ENCODE assay signal across 1 cellular context in the genomic region with DNA sequence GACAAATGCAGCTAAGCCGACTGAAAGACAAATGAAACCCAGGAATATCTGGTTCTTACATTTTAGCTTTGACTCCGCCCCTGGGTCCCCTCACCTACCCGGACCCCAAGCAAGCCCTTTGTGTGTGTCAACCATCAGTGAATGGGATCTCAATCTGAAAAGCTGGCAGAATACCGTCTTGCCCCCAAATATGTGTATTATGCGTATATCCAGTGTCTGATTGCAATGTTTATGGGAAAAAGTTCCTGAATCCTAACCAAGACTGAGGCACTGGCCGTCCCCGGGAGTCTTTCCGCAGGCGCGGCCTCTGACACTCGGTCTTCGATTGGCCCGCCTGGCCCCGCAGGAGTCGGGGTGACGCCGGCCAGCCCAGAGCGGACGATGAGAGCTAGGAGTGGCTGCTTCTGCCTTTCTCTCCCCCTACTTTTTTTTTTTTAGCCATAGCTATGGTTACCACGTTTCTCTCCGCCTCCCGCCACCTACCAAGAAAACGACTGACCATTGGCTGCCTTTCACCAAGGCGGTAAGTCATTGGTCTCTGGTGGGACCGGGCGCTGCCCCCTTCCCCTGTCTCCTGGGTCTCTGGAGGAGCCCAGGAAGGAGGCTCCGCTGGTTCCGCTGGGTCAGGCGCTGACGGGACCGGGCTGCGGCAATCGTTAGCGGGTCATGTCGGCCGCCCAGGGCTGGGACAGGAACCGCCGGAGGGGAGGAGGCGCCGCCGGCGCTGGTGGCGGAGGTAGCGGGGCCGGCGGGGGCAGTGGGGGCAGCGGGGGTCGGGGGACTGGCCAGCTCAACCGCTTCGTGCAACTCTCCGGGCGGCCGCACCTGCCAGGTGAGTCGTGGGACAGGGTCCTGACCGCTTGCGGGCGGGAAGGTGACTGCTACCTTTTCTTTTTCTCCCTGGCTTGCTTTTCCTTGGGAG.
A peak's percentile ranks its signal among the peaks of the same experiment; 100 is the strongest.
TF ChIP-seq lines count a peak whose summit lies in the region.

A gene with protein sequence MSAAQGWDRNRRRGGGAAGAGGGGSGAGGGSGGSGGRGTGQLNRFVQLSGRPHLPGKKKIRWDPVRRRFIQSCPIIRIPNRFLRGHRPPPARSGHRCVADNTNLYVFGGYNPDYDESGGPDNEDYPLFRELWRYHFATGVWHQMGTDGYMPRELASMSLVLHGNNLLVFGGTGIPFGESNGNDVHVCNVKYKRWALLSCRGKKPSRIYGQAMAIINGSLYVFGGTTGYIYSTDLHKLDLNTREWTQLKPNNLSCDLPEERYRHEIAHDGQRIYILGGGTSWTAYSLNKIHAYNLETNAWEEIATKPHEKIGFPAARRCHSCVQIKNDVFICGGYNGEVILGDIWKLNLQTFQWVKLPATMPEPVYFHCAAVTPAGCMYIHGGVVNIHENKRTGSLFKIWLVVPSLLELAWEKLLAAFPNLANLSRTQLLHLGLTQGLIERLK (plus strand): TSS at position 557 of the 922 bp plus-strand sequence. CDS start 110 bp downstream, at position 667.

TF ChIP-seq in HEK293, 187 proteins besides CTCF, POLR2A, EP300 and RAD21 (continued from another document and continues in another):
- TF ChIP-seq, protein P1, sequence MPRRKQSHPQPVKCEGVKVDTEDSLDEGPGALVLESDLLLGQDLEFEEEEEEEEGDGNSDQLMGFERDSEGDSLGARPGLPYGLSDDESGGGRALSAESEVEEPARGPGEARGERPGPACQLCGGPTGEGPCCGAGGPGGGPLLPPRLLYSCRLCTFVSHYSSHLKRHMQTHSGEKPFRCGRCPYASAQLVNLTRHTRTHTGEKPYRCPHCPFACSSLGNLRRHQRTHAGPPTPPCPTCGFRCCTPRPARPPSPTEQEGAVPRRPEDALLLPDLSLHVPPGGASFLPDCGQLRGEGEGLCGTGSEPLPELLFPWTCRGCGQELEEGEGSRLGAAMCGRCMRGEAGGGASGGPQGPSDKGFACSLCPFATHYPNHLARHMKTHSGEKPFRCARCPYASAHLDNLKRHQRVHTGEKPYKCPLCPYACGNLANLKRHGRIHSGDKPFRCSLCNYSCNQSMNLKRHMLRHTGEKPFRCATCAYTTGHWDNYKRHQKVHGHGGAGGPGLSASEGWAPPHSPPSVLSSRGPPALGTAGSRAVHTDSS (tag by site-specific recombination; IDR thresholded peaks at IDR 0.05): no peak
- peak; percentile 66 for TF ChIP-seq ZBTB8A (tag by site-specific recombination; IDR thresholded peaks at IDR 0.05)
- peak; percentile 80 for TF ChIP-seq YY2 (tag by site-specific recombination; IDR thresholded peaks at IDR 0.05)
- peak; percentile 75 for TF ChIP-seq KLF7 (tag by site-specific recombination; IDR thresholded peaks at IDR 0.05; ENCODE audit: borderline replicate concordance)
- TF ChIP-seq ZNF433 (tag by site-specific recombination; IDR thresholded peaks at IDR 0.05; ENCODE audit: low read depth): no peak
- TF ChIP-seq, protein P2, sequence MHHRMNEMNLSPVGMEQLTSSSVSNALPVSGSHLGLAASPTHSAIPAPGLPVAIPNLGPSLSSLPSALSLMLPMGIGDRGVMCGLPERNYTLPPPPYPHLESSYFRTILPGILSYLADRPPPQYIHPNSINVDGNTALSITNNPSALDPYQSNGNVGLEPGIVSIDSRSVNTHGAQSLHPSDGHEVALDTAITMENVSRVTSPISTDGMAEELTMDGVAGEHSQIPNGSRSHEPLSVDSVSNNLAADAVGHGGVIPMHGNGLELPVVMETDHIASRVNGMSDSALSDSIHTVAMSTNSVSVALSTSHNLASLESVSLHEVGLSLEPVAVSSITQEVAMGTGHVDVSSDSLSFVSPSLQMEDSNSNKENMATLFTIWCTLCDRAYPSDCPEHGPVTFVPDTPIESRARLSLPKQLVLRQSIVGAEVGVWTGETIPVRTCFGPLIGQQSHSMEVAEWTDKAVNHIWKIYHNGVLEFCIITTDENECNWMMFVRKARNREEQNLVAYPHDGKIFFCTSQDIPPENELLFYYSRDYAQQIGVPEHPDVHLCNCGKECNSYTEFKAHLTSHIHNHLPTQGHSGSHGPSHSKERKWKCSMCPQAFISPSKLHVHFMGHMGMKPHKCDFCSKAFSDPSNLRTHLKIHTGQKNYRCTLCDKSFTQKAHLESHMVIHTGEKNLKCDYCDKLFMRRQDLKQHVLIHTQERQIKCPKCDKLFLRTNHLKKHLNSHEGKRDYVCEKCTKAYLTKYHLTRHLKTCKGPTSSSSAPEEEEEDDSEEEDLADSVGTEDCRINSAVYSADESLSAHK (tag by site-specific recombination; IDR thresholded peaks at IDR 0.05): 0 out of 2 replicates have a peak, but pooled peaks have one; percentile 7
- peak; percentile 77 for TF ChIP-seq ZNF629 (tag by site-specific recombination; IDR thresholded peaks at IDR 0.05)
- TF ChIP-seq HOXA7 (CRISPR knock-in tag; IDR thresholded peaks at IDR 0.05; ENCODE audit: borderline replicate concordance): no peak
- TF ChIP-seq, protein P3, sequence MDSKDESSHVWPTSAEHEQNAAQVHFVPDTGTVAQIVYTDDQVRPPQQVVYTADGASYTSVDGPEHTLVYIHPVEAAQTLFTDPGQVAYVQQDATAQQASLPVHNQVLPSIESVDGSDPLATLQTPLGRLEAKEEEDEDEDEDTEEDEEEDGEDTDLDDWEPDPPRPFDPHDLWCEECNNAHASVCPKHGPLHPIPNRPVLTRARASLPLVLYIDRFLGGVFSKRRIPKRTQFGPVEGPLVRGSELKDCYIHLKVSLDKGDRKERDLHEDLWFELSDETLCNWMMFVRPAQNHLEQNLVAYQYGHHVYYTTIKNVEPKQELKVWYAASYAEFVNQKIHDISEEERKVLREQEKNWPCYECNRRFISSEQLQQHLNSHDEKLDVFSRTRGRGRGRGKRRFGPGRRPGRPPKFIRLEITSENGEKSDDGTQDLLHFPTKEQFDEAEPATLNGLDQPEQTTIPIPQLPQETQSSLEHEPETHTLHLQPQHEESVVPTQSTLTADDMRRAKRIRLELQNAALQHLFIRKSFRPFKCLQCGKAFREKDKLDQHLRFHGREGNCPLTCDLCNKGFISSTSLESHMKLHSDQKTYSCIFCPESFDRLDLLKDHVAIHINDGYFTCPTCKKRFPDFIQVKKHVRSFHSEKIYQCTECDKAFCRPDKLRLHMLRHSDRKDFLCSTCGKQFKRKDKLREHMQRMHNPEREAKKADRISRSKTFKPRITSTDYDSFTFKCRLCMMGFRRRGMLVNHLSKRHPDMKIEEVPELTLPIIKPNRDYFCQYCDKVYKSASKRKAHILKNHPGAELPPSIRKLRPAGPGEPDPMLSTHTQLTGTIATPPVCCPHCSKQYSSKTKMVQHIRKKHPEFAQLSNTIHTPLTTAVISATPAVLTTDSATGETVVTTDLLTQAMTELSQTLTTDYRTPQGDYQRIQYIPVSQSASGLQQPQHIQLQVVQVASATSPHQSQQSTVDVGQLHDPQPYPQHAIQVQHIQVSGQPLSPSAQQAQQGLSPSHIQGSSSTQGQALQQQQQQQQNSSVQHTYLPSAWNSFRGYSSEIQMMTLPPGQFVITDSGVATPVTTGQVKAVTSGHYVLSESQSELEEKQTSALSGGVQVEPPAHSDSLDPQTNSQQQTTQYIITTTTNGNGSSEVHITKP (tag by site-specific recombination; IDR thresholded peaks at IDR 0.05): peak; percentile 85
- TF ChIP-seq ZNF24 (tag by site-specific recombination; IDR thresholded peaks at IDR 0.05): peak; percentile 74
- peak; percentile 73 for TF ChIP-seq ZIC2 (tag by site-specific recombination; IDR thresholded peaks at IDR 0.05)
- TF ChIP-seq ZEB2 (tag by site-specific recombination; IDR thresholded peaks at IDR 0.05): peak; percentile 52
- peak; percentile 57 for TF ChIP-seq ZBTB26 (tag by site-specific recombination; optimal IDR thresholded peaks at IDR 0.05)
- TF ChIP-seq ZNF548 (tag by site-specific recombination; IDR thresholded peaks at IDR 0.05): peak; percentile 72
- TF ChIP-seq, protein P4, sequence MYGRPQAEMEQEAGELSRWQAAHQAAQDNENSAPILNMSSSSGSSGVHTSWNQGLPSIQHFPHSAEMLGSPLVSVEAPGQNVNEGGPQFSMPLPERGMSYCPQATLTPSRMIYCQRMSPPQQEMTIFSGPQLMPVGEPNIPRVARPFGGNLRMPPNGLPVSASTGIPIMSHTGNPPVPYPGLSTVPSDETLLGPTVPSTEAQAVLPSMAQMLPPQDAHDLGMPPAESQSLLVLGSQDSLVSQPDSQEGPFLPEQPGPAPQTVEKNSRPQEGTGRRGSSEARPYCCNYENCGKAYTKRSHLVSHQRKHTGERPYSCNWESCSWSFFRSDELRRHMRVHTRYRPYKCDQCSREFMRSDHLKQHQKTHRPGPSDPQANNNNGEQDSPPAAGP (tag by site-specific recombination; IDR thresholded peaks at IDR 0.05): peak; percentile 81
- TF ChIP-seq ZNF600 (tag by site-specific recombination; IDR thresholded peaks at IDR 0.05): peak; percentile 73
- peak; percentile 72; the same call in 1 of the 2 replicates for TF ChIP-seq ZNF2 (tag by site-specific recombination; IDR thresholded peaks at IDR 0.05)
- TF ChIP-seq ZNF324 (tag by site-specific recombination; IDR thresholded peaks at IDR 0.05): peak; percentile 97
- peak; percentile 91 for TF ChIP-seq GLIS2 (tag by site-specific recombination; IDR thresholded peaks at IDR 0.05)
- TF ChIP-seq ZNF223 (tag by site-specific recombination; IDR thresholded peaks at IDR 0.05): peak; percentile 99
- TF ChIP-seq ZNF311 (tag by site-specific recombination; IDR thresholded peaks at IDR 0.05; ENCODE audit: borderline replicate concordance): no peak
- peak; percentile 81 for TF ChIP-seq KLF16 (tag by site-specific recombination; IDR thresholded peaks at IDR 0.05)
- TF ChIP-seq, protein P5, sequence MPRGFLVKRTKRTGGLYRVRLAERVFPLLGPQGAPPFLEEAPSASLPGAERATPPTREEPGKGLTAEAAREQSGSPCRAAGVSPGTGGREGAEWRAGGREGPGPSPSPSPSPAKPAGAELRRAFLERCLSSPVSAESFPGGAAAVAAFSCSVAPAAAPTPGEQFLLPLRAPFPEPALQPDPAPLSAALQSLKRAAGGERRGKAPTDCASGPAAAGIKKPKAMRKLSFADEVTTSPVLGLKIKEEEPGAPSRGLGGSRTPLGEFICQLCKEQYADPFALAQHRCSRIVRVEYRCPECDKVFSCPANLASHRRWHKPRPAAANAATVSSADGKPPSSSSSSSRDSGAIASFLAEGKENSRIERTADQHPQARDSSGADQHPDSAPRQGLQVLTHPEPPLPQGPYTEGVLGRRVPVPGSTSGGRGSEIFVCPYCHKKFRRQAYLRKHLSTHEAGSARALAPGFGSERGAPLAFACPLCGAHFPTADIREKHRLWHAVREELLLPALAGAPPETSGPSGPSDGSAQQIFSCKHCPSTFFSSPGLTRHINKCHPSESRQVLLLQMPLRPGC (tag by site-specific recombination; IDR thresholded peaks at IDR 0.05): peak; percentile 78
- peak; percentile 98 for TF ChIP-seq ZNF335 (tag by site-specific recombination; conservative IDR thresholded peaks at IDR 0.05)
- peak; percentile 58 for TF ChIP-seq ZNF692 (tag by site-specific recombination; IDR thresholded peaks at IDR 0.05)
- TF ChIP-seq ZNF639 (tag by site-specific recombination; IDR thresholded peaks at IDR 0.05): peak; percentile 77; the same call in 1 of the 2 replicates
- TF ChIP-seq ZBTB1 (tag by site-specific recombination; IDR thresholded peaks at IDR 0.05): no peak
- peak; percentile 61; the same call in 1 of the 2 replicates for TF ChIP-seq ZNF394 (tag by site-specific recombination; IDR thresholded peaks at IDR 0.05; ENCODE audit: borderline replicate concordance)
- TF ChIP-seq, protein P6, sequence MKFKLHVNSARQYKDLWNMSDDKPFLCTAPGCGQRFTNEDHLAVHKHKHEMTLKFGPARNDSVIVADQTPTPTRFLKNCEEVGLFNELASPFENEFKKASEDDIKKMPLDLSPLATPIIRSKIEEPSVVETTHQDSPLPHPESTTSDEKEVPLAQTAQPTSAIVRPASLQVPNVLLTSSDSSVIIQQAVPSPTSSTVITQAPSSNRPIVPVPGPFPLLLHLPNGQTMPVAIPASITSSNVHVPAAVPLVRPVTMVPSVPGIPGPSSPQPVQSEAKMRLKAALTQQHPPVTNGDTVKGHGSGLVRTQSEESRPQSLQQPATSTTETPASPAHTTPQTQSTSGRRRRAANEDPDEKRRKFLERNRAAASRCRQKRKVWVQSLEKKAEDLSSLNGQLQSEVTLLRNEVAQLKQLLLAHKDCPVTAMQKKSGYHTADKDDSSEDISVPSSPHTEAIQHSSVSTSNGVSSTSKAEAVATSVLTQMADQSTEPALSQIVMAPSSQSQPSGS (tag by site-specific recombination; IDR thresholded peaks at IDR 0.05; ENCODE audit: low read depth): peak; percentile 73
- TF ChIP-seq KLF10 (tag by site-specific recombination; IDR thresholded peaks at IDR 0.05): peak; percentile 48; the same call in 1 of the 2 replicates
- peak; percentile 62 for TF ChIP-seq ZBTB21 (tag by site-specific recombination; IDR thresholded peaks at IDR 0.05)
- peak; percentile 63; the same call in 1 of the 2 replicates for TF ChIP-seq MYNN (tag by site-specific recombination; IDR thresholded peaks at IDR 0.05; ENCODE audit: borderline replicate concordance)
- TF ChIP-seq ZNF391 (tag by site-specific recombination; IDR thresholded peaks at IDR 0.05; ENCODE audit: borderline replicate concordance, low read depth): 0 out of 2 replicates have a peak, but pooled peaks have one; percentile 38
- TF ChIP-seq YY1 (tag by site-specific recombination; IDR thresholded peaks at IDR 0.05): peak; percentile 50
- peak; percentile 79 for TF ChIP-seq ZNF660 (tag by site-specific recombination; IDR thresholded peaks at IDR 0.05)
- no peak for TF ChIP-seq PRDM1 (tag by site-specific recombination; IDR thresholded peaks at IDR 0.05)
- peak; percentile 82 for TF ChIP-seq ZBTB20 (tag by site-specific recombination; IDR thresholded peaks at IDR 0.05)
